In genomic region chr18:60277855-60278480, GRCh38 we compare ENCODE assay signal across 21 cellular contexts.
DNase-seq lines count a peak whose midpoint lies in the region; ATAC-seq and TF ChIP-seq lines count a peak whose summit lies in the region.
"Had no signal": no experiment of that assay in that cellular context is flagged by ENCODE, and none has a peak within 500 bp of the region (broad histone marks: within the 10 kb centered on the region; RNA-seq: fewer than 3 reads in every experiment).

No MANE protein-coding gene starts in this region.

- H3K9me3 ChIP-seq in AG04450 (ENCODE audit: control insufficient read depth, insufficient read depth, low read length) (no peaks in the 10 kb centered on the region), Peyer's patch (no peaks in the 10 kb centered on the region)
- H3K9me3 ChIP-seq: body of pancreas, uterus had no signal

- ATAC-seq in SK-N-SH treated with all-trans-retinoic acid at 6 μM for 48 hours = peak; percentile 81
- no peak for ATAC-seq in foreskin keratinocyte
- no peak for ATAC-seq in HG03571 (IDR thresholded peaks at IDR 0.05; ENCODE audit: unreplicated experiment)
- ATAC-seq: activated T-cell treated with anti-CD3 and anti-CD28 coated beads, Interleukin-2, amount 50 U/mL, for 72 hours; body of pancreas; psoas muscle had no signal

- H3K4me3 ChIP-seq in AG04450 (ENCODE audit: low read depth, low read length) (no peak overlapping the region), Peyer's patch (no peak overlapping the region)
- H3K4me3 ChIP-seq: body of pancreas, psoas muscle, uterus had no signal

- no peak overlapping the region for H3K27ac ChIP-seq in AG04450 (ENCODE audit: low read depth, low read length)
- no peak overlapping the region for H3K27ac ChIP-seq in foreskin keratinocyte
- H3K27ac ChIP-seq in Peyer's patch = no peak overlapping the region
- H3K27ac ChIP-seq: body of pancreas, HL-60, psoas muscle, uterus had no signal

- CTCF ChIA-PET in AG04450 (lab: Charles Lee) = no interaction called here

- peak; percentile 11 for DNase-seq in AG04450 (ENCODE audit: low read depth, low spot score)
- DNase-seq in M059J (ENCODE audit: low read depth) = peak; percentile 33
- DNase-seq in foreskin keratinocyte = peak; percentile 44 to 69
- no peak for DNase-seq in HPDE6-E6E7 (ENCODE audit: extremely low spot score)
- no peak for DNase-seq in Peyer's patch
- DNase-seq in SK-N-DZ (ENCODE audit: low spot score) = no peak
- DNase-seq: activated T-cell treated with anti-CD3 and anti-CD28 coated beads, Interleukin-2, amount 50 U/mL, for 72 hours; body of pancreas; CD4-positive, alpha-beta T cell; dermis blood vessel endothelial cell; DND-41; KBM-7; NCI-H2081; NCI-H526; OCI-M1; psoas muscle; T-helper 9 cell; uterus had no signal

- POLR2A ChIA-PET in AG04450 (lab: Yijun Ruan, JAX) = no interaction called here

- no peak for TF ChIP-seq CTCF in AG04450 (IDR thresholded peaks at IDR 0.05; ENCODE audit: low read depth, low read length)
- TF ChIP-seq CTCF in foreskin keratinocyte (conservative IDR thresholded peaks at IDR 0.05) = no peak
- no peak for TF ChIP-seq CTCF in Peyer's patch (IDR thresholded peaks at IDR 0.05)

- H3K36me3 ChIP-seq in Peyer's patch = no peaks in the 10 kb centered on the region
- H3K36me3 ChIP-seq: uterus had no signal

- TF ChIP-seq POLR2A in Peyer's patch (IDR thresholded peaks at IDR 0.05) = no peak

- no peaks in the 10 kb centered on the region for H3K4me1 ChIP-seq in foreskin keratinocyte
- no peaks in the 10 kb centered on the region for H3K4me1 ChIP-seq in Peyer's patch
- H3K4me1 ChIP-seq: body of pancreas, psoas muscle, uterus had no signal

- H3K27me3 ChIP-seq in AG04450 (ENCODE audit: control insufficient read depth, insufficient read depth, low read length) (no peaks in the 10 kb centered on the region), foreskin keratinocyte (no peaks in the 10 kb centered on the region), Peyer's patch (no peaks in the 10 kb centered on the region)
- H3K27me3 ChIP-seq: body of pancreas, uterus had no signal

TF ChIP-seq in SK-N-SH treated with all-trans-retinoic acid at 6 μM for 48 hours, 23 proteins besides CTCF, POLR2A, EP300 and RAD21:
- TF ChIP-seq ISL1 (CRISPR knock-in tag; IDR thresholded peaks at IDR 0.05) = peak; percentile 89
- no peak for TF ChIP-seq TCF4 (CRISPR knock-in tag; IDR thresholded peaks at IDR 0.05; ENCODE audit: borderline replicate concordance)

Comparison
In these comparisons a context has a peak if more than half of its experiments do, and no peak if none do; other contexts are left out.
1. DNase-seq: peak in AG04450 (single experiment), M059J (single experiment) and foreskin keratinocyte (2 of 2); none in HPDE6-E6E7 (single experiment), Peyer's patch (0 of 3) and SK-N-DZ (single experiment).